Comparison of ENCODE assay signal across 9 cellular contexts in genomic region chr5:40833712-40834229, GRCh38. TPM values are rescaled to one million over a fixed set of nuclear protein-coding genes. Genes with fewer than 3 reads are reported as not detected.
A peak's percentile ranks its signal among the peaks of the same experiment; 100 is the strongest.
DNase-seq lines count a peak whose midpoint lies in the region; ATAC-seq and TF ChIP-seq lines count a peak whose summit lies in the region.
"Had no signal": no experiment of that assay in that cellular context is flagged by ENCODE, and none has a peak within 500 bp of the region (broad histone marks: within the 10 kb centered on the region; RNA-seq: fewer than 3 reads in every experiment).

No MANE protein-coding gene starts in this region.

- peaks cover 58% of the 10 kb centered on the region for H3K36me3 Mint-ChIP-seq in activated CD4-positive, alpha-beta T cell treated with anti-CD3 and anti-CD28 coated beads, Interleukin-2, amount 10 ng/mL, durations not matched to agents 7 days and 5 days (ENCODE audit: low read depth)

- H3K4me1 ChIP-seq in adipocyte (ENCODE audit: control insufficient read depth, insufficient read depth, low read length) = peaks cover 44% of the 10 kb centered on the region
- peaks cover 0 to 20% (median 10%) of the 10 kb centered on the region in 4 donors for H3K4me1 ChIP-seq in liver (ENCODE audit: control insufficient read depth in 4 of 4, insufficient read depth in 4 of 4, low read length in 3 of 4)
- H3K4me1 ChIP-seq in tibial artery = peaks cover 0 to 23% (median 15%) of the 10 kb centered on the region in 4 donors

- H3K4me3 Mint-ChIP-seq in activated CD4-positive, alpha-beta T cell treated with anti-CD3 and anti-CD28 coated beads, Interleukin-2, amount 10 ng/mL, durations not matched to agents 7 days and 5 days = peak overlapping the region; percentile 94

- ATAC-seq in HG03159 (IDR thresholded peaks at IDR 0.05; ENCODE audit: unreplicated experiment) (no peak), HG03442 (IDR thresholded peaks at IDR 0.05; ENCODE audit: unreplicated experiment) (no peak)

- peaks cover 2% of the 10 kb centered on the region for H3K9me3 Mint-ChIP-seq in activated CD4-positive, alpha-beta T cell treated with anti-CD3 and anti-CD28 coated beads, Interleukin-2, amount 10 ng/mL, durations not matched to agents 7 days and 5 days

- no peaks in the 10 kb centered on the region for H3K27me3 Mint-ChIP-seq in activated CD4-positive, alpha-beta T cell treated with anti-CD3 and anti-CD28 coated beads, Interleukin-2, amount 10 ng/mL, durations not matched to agents 7 days and 5 days

- H3K36me3 ChIP-seq in adipocyte (ENCODE audit: control insufficient read depth, insufficient read depth, low read length, severe bottlenecking) (peaks cover 54% of the 10 kb centered on the region), liver (ENCODE audit: control insufficient read depth in 4 of 4, insufficient read depth in 3 of 4, low read depth in 1 of 4, low read length in 3 of 4) (peaks cover 13 to 47% (median 41%) of the 10 kb centered on the region in 4 donors), tibial artery (peaks cover 46 to 53% (median 50%) of the 10 kb centered on the region in 3 donors)

- peaks cover 70% of the 10 kb centered on the region for H3K4me1 Mint-ChIP-seq in activated CD4-positive, alpha-beta T cell treated with anti-CD3 and anti-CD28 coated beads, Interleukin-2, amount 10 ng/mL, durations not matched to agents 7 days and 5 days

- H3K27me3 ChIP-seq in adipocyte (replicated peaks; ENCODE audit: control insufficient read depth, insufficient read depth, low read length) (no peaks in the 10 kb centered on the region), liver (ENCODE audit: control insufficient read depth in 4 of 4, insufficient read depth in 4 of 4, low read length in 3 of 4) (no peaks in the 10 kb centered on the region), tibial artery (no peaks in the 10 kb centered on the region)

- H3K27ac ChIP-seq in liver (ENCODE audit: low read depth in 1 of 2, low read length in 2 of 2) (peak overlapping the region in 1 of 2 donors; percentile 91), tibial artery (peak overlapping the region; percentile 93 to 94)

- H3K9ac ChIP-seq in adipocyte (ENCODE audit: low read length) (peak overlapping the region; percentile 98), liver (ENCODE audit: low read depth in 1 of 2, low read length in 2 of 2) (peak overlapping the region; percentile 78 to 98)

- WGBS in liver = 38% methylated on average over 13 of the region's 13 CpGs

- CTCF ChIA-PET in activated CD4-positive, alpha-beta T cell treated with anti-CD3 and anti-CD28 coated beads, Interleukin-2, amount 10 ng/mL, durations not matched to agents 7 days and 5 days (lab: Charles Lee) = interaction anchor here (0.5 to 0.9 kb wide), 2 partner anchors 36 to 120 kb away, joined by 3 to 4 read pairs; partner anchors contain the start of gene PRKAA1

- TF ChIP-seq RAD21 in liver (IDR thresholded peaks at IDR 0.05) = no peak

- no peak for TF ChIP-seq CTCF in liver (IDR thresholded peaks at IDR 0.05; ENCODE audit: low read depth, low read length, missing input control)
- TF ChIP-seq CTCF in tibial artery (IDR thresholded peaks at IDR 0.05) = no peak

- no peaks in the 10 kb centered on the region for H3K9me3 ChIP-seq in adipocyte (ENCODE audit: control insufficient read depth, low read length)
- H3K9me3 ChIP-seq in liver (ENCODE audit: control insufficient read depth in 4 of 4, low read length in 3 of 4) = no peaks in the 10 kb centered on the region
- no peaks in the 10 kb centered on the region for H3K9me3 ChIP-seq in tibial artery

- DNase-seq in activated CD4-positive, alpha-beta T cell treated with anti-CD3 and anti-CD28 coated beads, Interleukin-2, amount 10 ng/mL, durations not matched to agents 7 days and 5 days = no peak
- DNase-seq in activated CD4-positive, alpha-beta T cell treated with anti-CD3 and anti-CD28 coated beads for 48 hours = no peak
- DNase-seq in adipocyte (ENCODE audit: low read depth) = no peak
- no peak for DNase-seq in tibial artery
- DNase-seq in NCI-H2107 treated with DMSO at 0.1 percent for 48 hours (lab: John Stamatoyannopoulos, UW; ENCODE audit: unreplicated experiment) = no peak
- DNase-seq: amygdala had no signal

- H3K27ac Mint-ChIP-seq in activated CD4-positive, alpha-beta T cell treated with anti-CD3 and anti-CD28 coated beads, Interleukin-2, amount 10 ng/mL, durations not matched to agents 7 days and 5 days = peak overlapping the region; percentile 94

- intact Hi-C loops in tibial artery (cut with DNase I; ENCODE audit: low total_unique reads) = loop anchor here (10.0 kb wide), 1 partner anchor 79 kb away; the partner anchor contains the start of gene TTC33

- POLR2A ChIA-PET in activated CD4-positive, alpha-beta T cell treated with anti-CD3 and anti-CD28 coated beads, Interleukin-2, amount 10 ng/mL, durations not matched to agents 7 days and 5 days (lab: Charles Lee) = no interaction called here

- H3K4me3 ChIP-seq in adipocyte (ENCODE audit: low read length) (peak overlapping the region; percentile 95), liver (ENCODE audit: low read depth in 1 of 3, low read length in 3 of 3) (peak overlapping the region; percentile 76 to 98 (median 97)), tibial artery (peak overlapping the region; percentile 61 to 64)

TF ChIP-seq in liver, 16 proteins besides CTCF, POLR2A, EP300 and RAD21:
- TF ChIP-seq SP1 (IDR thresholded peaks at IDR 0.05) = no peak
- no peak for TF ChIP-seq YY1 (IDR thresholded peaks at IDR 0.05)
- TF ChIP-seq TAF1 (conservative IDR thresholded peaks at IDR 0.05) = no peak
- no peak for TF ChIP-seq JUND (IDR thresholded peaks at IDR 0.05)
- no peak for TF ChIP-seq HNF4A (conservative IDR thresholded peaks at IDR 0.05)
- no peak for TF ChIP-seq HNF4G (IDR thresholded peaks at IDR 0.05)
- no peak for TF ChIP-seq RXRA (IDR thresholded peaks at IDR 0.05)
- no peak for TF ChIP-seq NR2F2 (IDR thresholded peaks at IDR 0.05)
- no peak for TF ChIP-seq REST (IDR thresholded peaks at IDR 0.05)
- TF ChIP-seq EGR1 (IDR thresholded peaks at IDR 0.05; ENCODE audit: low read depth in 2 of 2) = no peak
- TF ChIP-seq, protein P1, sequence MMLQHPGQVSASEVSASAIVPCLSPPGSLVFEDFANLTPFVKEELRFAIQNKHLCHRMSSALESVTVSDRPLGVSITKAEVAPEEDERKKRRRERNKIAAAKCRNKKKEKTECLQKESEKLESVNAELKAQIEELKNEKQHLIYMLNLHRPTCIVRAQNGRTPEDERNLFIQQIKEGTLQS (IDR thresholded peaks at IDR 0.05) = no peak
- no peak for TF ChIP-seq FOXA1 (IDR thresholded peaks at IDR 0.05)

RNA-seq across cellular contexts. Expression of gene RPL37, which starts 1.3 kb away (rescaled TPM):
- 1,000 to 10,000 TPM; 1,565 to 1,761 TPM for total RNA-seq in activated CD4-positive, alpha-beta T cell treated with anti-CD3 and anti-CD28 coated beads, Interleukin-2, amount 10 ng/mL, durations not matched to agents 7 days and 5 days
- 1,000 to 10,000 TPM in 1 of 2 donors, 10 to 100 TPM in 1; 40.5 to 1,326 TPM for total RNA-seq in liver
- 100 to 1,000 TPM; 479 to 965 TPM for polyA plus RNA-seq in liver

RNA-seq across cellular contexts. Expression of gene CARD6, which starts 7.4 kb away (rescaled TPM):
- total RNA-seq in activated CD4-positive, alpha-beta T cell treated with anti-CD3 and anti-CD28 coated beads, Interleukin-2, amount 10 ng/mL, durations not matched to agents 7 days and 5 days = 1 to 10 TPM; 5.0 to 5.2 TPM
- total RNA-seq in liver = 1 to 10 TPM; 2.5 to 3.2 TPM
- 1 to 10 TPM; 1.6 to 1.7 TPM for polyA plus RNA-seq in liver

RNA-seq across cellular contexts. Expression of gene PRKAA1, which starts 35.6 kb away (rescaled TPM):
- total RNA-seq in activated CD4-positive, alpha-beta T cell treated with anti-CD3 and anti-CD28 coated beads, Interleukin-2, amount 10 ng/mL, durations not matched to agents 7 days and 5 days = 10 to 100 TPM; 71.3 to 84.1 TPM
- 100 to 1,000 TPM in 1 of 2 donors, 10 to 100 TPM in 1; 59.4 to 105 TPM for total RNA-seq in liver
- polyA plus RNA-seq in liver = 10 to 100 TPM; 23.7 to 25.5 TPM
